In genomic region chr1:75053207-75053606, GRCh38 we compare ENCODE assay signal across 13 cellular contexts.
A peak's percentile ranks its signal among the peaks of the same experiment; 100 is the strongest.
DNase-seq lines count a peak whose midpoint lies in the region; ATAC-seq and TF ChIP-seq lines count a peak whose summit lies in the region.
"Had no signal": no experiment of that assay in that cellular context is flagged by ENCODE, and none has a peak within 500 bp of the region (broad histone marks: within the 10 kb centered on the region; RNA-seq: fewer than 3 reads in every experiment).

No MANE protein-coding gene starts in this region.

- H2AFZ ChIP-seq in GM23338 (no peak overlapping the region; the same call in 1 of the 2 replicates), PC-3 (ENCODE audit: low read length) (no peak overlapping the region)

- no peak overlapping the region for H3K4me2 ChIP-seq in GM23338
- no peak overlapping the region for H3K4me2 ChIP-seq in PC-3 (ENCODE audit: low read length)

- no peaks in the 10 kb centered on the region for H3K4me1 Mint-ChIP-seq in GM23338
- H3K4me1 Mint-ChIP-seq: activated CD4-positive, alpha-beta memory T cell treated with anti-CD3 and anti-CD28 coated beads, Interleukin-2, amount 10 ng/mL, durations not matched to agents 7 days and 5 days; activated naive CD4-positive, alpha-beta T cell treated with anti-CD3 and anti-CD28 coated beads, Interleukin-2, amount 50 U/mL, for 24 hours had no signal

- H3K36me3 Mint-ChIP-seq in GM23338 (ENCODE audit: low read depth): peaks cover 3% of the 10 kb centered on the region; the same call in 2 of the 3 replicates
- H3K36me3 Mint-ChIP-seq: activated naive CD4-positive, alpha-beta T cell treated with anti-CD3 and anti-CD28 coated beads, Interleukin-2, amount 50 U/mL, for 24 hours had no signal

- peaks cover 6% of the 10 kb centered on the region; the same call in 2 of the 3 replicates for H3K9me3 Mint-ChIP-seq in GM23338
- H3K9me3 Mint-ChIP-seq: activated CD4-positive, alpha-beta memory T cell treated with anti-CD3 and anti-CD28 coated beads, Interleukin-2, amount 10 ng/mL, durations not matched to agents 7 days and 5 days had no signal

- CTCF ChIA-PET in PC-3 (lab: Charles Lee): no interaction called here

- no peaks in the 10 kb centered on the region for H3K79me2 ChIP-seq in GM23338 (replicated peaks; ENCODE audit: insufficient read depth)
- no peaks in the 10 kb centered on the region for H3K79me2 ChIP-seq in PC-3 (ENCODE audit: low read length)

- no peak overlapping the region for H3K4me3 ChIP-seq in GM23338
- no peak overlapping the region for H3K4me3 ChIP-seq in PC-3 (ENCODE audit: low read length)
- H3K4me3 ChIP-seq: lung had no signal

- ATAC-seq in GM23338 (peak; percentile 86), PC-3 (no peak), GM21528 (IDR thresholded peaks at IDR 0.05; ENCODE audit: low FRiP score, unreplicated experiment) (no peak)

- H3K4me3 Mint-ChIP-seq in GM23338: no peak overlapping the region
- H3K4me3 Mint-ChIP-seq: activated CD4-positive, alpha-beta memory T cell treated with anti-CD3 and anti-CD28 coated beads, Interleukin-2, amount 10 ng/mL, durations not matched to agents 7 days and 5 days; activated naive CD4-positive, alpha-beta T cell treated with anti-CD3 and anti-CD28 coated beads, Interleukin-2, amount 50 U/mL, for 24 hours had no signal

- H3K9ac ChIP-seq in PC-3 (ENCODE audit: low read length): no peak overlapping the region

- H3K27ac ChIP-seq in GM23338 (ENCODE audit: low read depth) (no peak overlapping the region), PC-3 (ENCODE audit: low read length) (no peak overlapping the region)

- no peak overlapping the region for H3K27ac Mint-ChIP-seq in GM23338
- H3K27ac Mint-ChIP-seq: activated CD4-positive, alpha-beta memory T cell treated with anti-CD3 and anti-CD28 coated beads, Interleukin-2, amount 10 ng/mL, durations not matched to agents 7 days and 5 days; activated naive CD4-positive, alpha-beta T cell treated with anti-CD3 and anti-CD28 coated beads, Interleukin-2, amount 50 U/mL, for 24 hours had no signal

- intact Hi-C loops in PC-3 (cut with micrococcal nuclease): no loop called here

- H3K27me3 Mint-ChIP-seq in GM23338 (ENCODE audit: insufficient read depth, low read depth, poor library complexity): no peaks in the 10 kb centered on the region
- H3K27me3 Mint-ChIP-seq: activated CD4-positive, alpha-beta memory T cell treated with anti-CD3 and anti-CD28 coated beads, Interleukin-2, amount 10 ng/mL, durations not matched to agents 7 days and 5 days; activated naive CD4-positive, alpha-beta T cell treated with anti-CD3 and anti-CD28 coated beads, Interleukin-2, amount 50 U/mL, for 24 hours had no signal

- no peaks in the 10 kb centered on the region for H3K36me3 ChIP-seq in GM23338 (ENCODE audit: insufficient read depth)
- H3K36me3 ChIP-seq in PC-3 (ENCODE audit: low read depth, low read length): no peaks in the 10 kb centered on the region

- peak; percentile 76 to 80 for TF ChIP-seq CTCF in GM23338 (conservative IDR thresholded peaks at IDR 0.05; ENCODE audit: low read depth in 2 of 2)
- no peak; the same call in 1 of the 2 replicates for TF ChIP-seq CTCF in PC-3 (conservative IDR thresholded peaks at IDR 0.05; ENCODE audit: low read depth, low read length)

- DNase-seq in COLO829 (ENCODE audit: low spot score) (peak; percentile 31), GM23338 (ENCODE audit: low spot score) (peak; percentile 75), PC-3 (peak; percentile 14), fibroblast of gingiva (ENCODE audit: low read depth) (peak; percentile 64), NCI-H2196 treated with DMSO at 0.1 percent for 48 hours (lab: John Stamatoyannopoulos, UW; ENCODE audit: unreplicated experiment) (no peak)
- no peak for DNase-seq in activated CD4-positive, alpha-beta T cell treated with anti-CD3 and anti-CD28 coated beads, Interleukin-2, amount 50 U/mL, for 4 hours
- DNase-seq in stimulated activated CD4-positive, alpha-beta T cell treated with anti-CD3 and anti-CD28 coated beads, Interleukin-2, amount 100 ng/mL, for 24 hours: no peak
- DNase-seq: activated CD4-positive, alpha-beta memory T cell treated with anti-CD3 and anti-CD28 coated beads, Interleukin-2, amount 10 ng/mL, durations not matched to agents 7 days and 5 days; cortex of kidney; Right ventricle myocardium superior had no signal

- POLR2A ChIA-PET in PC-3 (lab: Charles Lee; ENCODE audit: unreplicated experiment): no interaction called here

- H3K9me2 ChIP-seq in GM23338 (ENCODE audit: insufficient read depth): no peaks in the 10 kb centered on the region
- no peaks in the 10 kb centered on the region for H3K9me2 ChIP-seq in PC-3 (replicated peaks; ENCODE audit: low read length)

- no peaks in the 10 kb centered on the region for H3K4me1 ChIP-seq in GM23338 (ENCODE audit: insufficient read depth)
- no peaks in the 10 kb centered on the region for H3K4me1 ChIP-seq in PC-3 (ENCODE audit: insufficient read depth, low read length)

- H4K20me1 ChIP-seq in GM23338 (replicated peaks; ENCODE audit: insufficient read depth) (no peaks in the 10 kb centered on the region), PC-3 (ENCODE audit: low read length) (no peaks in the 10 kb centered on the region)

- no peaks in the 10 kb centered on the region for H3F3A ChIP-seq in GM23338 (replicated peaks; ENCODE audit: low read depth)
- H3F3A ChIP-seq in PC-3 (ENCODE audit: low read length, unreplicated experiment): no peaks in the 10 kb centered on the region

- H3K9me3 ChIP-seq in PC-3 (ENCODE audit: low read length): no peaks in the 10 kb centered on the region

- BruUV-seq in PC-3 (replicated peaks; lab: Mats Ljungman, UMichigan): no TSS peak

- H3K27me3 ChIP-seq in GM23338 (ENCODE audit: insufficient read depth) (no peaks in the 10 kb centered on the region), PC-3 (ENCODE audit: low read length) (peaks cover 7% of the 10 kb centered on the region; the same call in 1 of the 2 replicates)

TF ChIP-seq in GM23338, 12 proteins besides CTCF, POLR2A, EP300 and RAD21 (continues in another document):
- no peak for TF ChIP-seq REST (IDR thresholded peaks at IDR 0.05; ENCODE audit: unreplicated experiment)

Comparison
In these comparisons a context has a peak if more than half of its experiments do, and no peak if none do; other contexts are left out.
1. DNase-seq: peak in COLO829 (single experiment), GM23338 (single experiment), PC-3 (single experiment) and fibroblast of gingiva (single experiment); none in activated CD4-positive, alpha-beta T cell treated with anti-CD3 and anti-CD28 coated beads, Interleukin-2, amount 50 U/mL, for 4 hours (0 of 2), stimulated activated CD4-positive, alpha-beta T cell treated with anti-CD3 and anti-CD28 coated beads, Interleukin-2, amount 100 ng/mL, for 24 hours (0 of 2) and NCI-H2196 treated with DMSO at 0.1 percent for 48 hours (single experiment).